ENCODE assay signal across 1 cellular context in genomic region chr14:60648934-60649814, GRCh38.
TF ChIP-seq lines count a peak whose summit lies in the region.

TSS of gene SIX1 (minus strand) at chr14:60649477. CDS start at chr14:60649189, 288 bp downstream.

TF ChIP-seq in HepG2, 621 proteins besides CTCF, POLR2A, EP300 and RAD21 (continued from another document and continues in another):
- TF ChIP-seq, protein P1, sequence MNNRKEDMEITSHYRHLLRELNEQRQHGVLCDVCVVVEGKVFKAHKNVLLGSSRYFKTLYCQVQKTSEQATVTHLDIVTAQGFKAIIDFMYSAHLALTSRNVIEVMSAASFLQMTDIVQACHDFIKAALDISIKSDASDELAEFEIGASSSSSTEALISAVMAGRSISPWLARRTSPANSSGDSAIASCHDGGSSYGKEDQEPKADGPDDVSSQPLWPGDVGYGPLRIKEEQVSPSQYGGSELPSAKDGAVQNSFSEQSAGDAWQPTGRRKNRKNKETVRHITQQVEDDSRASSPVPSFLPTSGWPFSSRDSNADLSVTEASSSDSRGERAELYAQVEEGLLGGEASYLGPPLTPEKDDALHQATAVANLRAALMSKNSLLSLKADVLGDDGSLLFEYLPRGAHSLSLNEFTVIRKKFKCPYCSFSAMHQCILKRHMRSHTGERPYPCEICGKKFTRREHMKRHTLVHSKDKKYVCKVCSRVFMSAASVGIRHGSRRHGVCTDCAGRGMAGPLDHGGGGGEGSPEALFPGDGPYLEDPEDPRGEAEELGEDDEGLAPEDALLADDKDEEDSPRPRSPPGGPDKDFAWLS (CRISPR knock-in tag; IDR thresholded peaks at IDR 0.05; ENCODE audit: borderline replicate concordance): peak; percentile 47; the same call in 1 of the 2 replicates
- TF ChIP-seq, protein P2, sequence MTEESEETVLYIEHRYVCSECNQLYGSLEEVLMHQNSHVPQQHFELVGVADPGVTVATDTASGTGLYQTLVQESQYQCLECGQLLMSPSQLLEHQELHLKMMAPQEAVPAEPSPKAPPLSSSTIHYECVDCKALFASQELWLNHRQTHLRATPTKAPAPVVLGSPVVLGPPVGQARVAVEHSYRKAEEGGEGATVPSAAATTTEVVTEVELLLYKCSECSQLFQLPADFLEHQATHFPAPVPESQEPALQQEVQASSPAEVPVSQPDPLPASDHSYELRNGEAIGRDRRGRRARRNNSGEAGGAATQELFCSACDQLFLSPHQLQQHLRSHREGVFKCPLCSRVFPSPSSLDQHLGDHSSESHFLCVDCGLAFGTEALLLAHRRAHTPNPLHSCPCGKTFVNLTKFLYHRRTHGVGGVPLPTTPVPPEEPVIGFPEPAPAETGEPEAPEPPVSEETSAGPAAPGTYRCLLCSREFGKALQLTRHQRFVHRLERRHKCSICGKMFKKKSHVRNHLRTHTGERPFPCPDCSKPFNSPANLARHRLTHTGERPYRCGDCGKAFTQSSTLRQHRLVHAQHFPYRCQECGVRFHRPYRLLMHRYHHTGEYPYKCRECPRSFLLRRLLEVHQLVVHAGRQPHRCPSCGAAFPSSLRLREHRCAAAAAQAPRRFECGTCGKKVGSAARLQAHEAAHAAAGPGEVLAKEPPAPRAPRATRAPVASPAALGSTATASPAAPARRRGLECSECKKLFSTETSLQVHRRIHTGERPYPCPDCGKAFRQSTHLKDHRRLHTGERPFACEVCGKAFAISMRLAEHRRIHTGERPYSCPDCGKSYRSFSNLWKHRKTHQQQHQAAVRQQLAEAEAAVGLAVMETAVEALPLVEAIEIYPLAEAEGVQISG (CRISPR knock-in tag; IDR thresholded peaks at IDR 0.05): peak; percentile 88
- TF ChIP-seq, protein P3, sequence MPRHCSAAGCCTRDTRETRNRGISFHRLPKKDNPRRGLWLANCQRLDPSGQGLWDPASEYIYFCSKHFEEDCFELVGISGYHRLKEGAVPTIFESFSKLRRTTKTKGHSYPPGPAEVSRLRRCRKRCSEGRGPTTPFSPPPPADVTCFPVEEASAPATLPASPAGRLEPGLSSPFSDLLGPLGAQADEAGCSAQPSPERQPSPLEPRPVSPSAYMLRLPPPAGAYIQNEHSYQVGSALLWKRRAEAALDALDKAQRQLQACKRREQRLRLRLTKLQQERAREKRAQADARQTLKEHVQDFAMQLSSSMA (CRISPR knock-in tag; IDR thresholded peaks at IDR 0.05): peak; percentile 81; the same call in 1 of the 2 replicates
- peak; percentile 19; the same call in 1 of the 2 replicates for TF ChIP-seq FOXA3 (CRISPR knock-in tag; IDR thresholded peaks at IDR 0.05)
- TF ChIP-seq ONECUT2 (CRISPR knock-in tag; IDR thresholded peaks at IDR 0.05): 0 out of 2 replicates have a peak, but pooled peaks have one; percentile 10
- TF ChIP-seq XRCC5 (optimal IDR thresholded peaks at IDR 0.05; ENCODE audit: low read length): peak; percentile 23
- TF ChIP-seq ZNF629 (CRISPR knock-in tag; conservative IDR thresholded peaks at IDR 0.05): peak; percentile 40; the same call in 1 of the 2 replicates
- peak; percentile 72; the same call in 1 of the 2 replicates for TF ChIP-seq ZFP41 (CRISPR knock-in tag; IDR thresholded peaks at IDR 0.05; ENCODE audit: borderline replicate concordance)
- TF ChIP-seq TRAFD1 (CRISPR knock-in tag; IDR thresholded peaks at IDR 0.05; ENCODE audit: borderline replicate concordance): peak; percentile 51; the same call in 1 of the 2 replicates
- TF ChIP-seq MED1 (CRISPR knock-in tag; IDR thresholded peaks at IDR 0.05): peak; percentile 53
- TF ChIP-seq SALL2 (CRISPR knock-in tag; IDR thresholded peaks at IDR 0.05): peak; percentile 62
- TF ChIP-seq TOPORS (CRISPR knock-in tag; IDR thresholded peaks at IDR 0.05): peak; percentile 92; the same call in 1 of the 2 replicates
- TF ChIP-seq, protein P4, sequence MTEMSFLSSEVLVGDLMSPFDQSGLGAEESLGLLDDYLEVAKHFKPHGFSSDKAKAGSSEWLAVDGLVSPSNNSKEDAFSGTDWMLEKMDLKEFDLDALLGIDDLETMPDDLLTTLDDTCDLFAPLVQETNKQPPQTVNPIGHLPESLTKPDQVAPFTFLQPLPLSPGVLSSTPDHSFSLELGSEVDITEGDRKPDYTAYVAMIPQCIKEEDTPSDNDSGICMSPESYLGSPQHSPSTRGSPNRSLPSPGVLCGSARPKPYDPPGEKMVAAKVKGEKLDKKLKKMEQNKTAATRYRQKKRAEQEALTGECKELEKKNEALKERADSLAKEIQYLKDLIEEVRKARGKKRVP (CRISPR knock-in tag; IDR thresholded peaks at IDR 0.05): peak in 1 of 2 experiments; percentile 53; a peak in 1 of 4 replicates
- peak; percentile 63; the same call in 1 of the 2 replicates for TF ChIP-seq ERF (CRISPR knock-in tag; IDR thresholded peaks at IDR 0.05)
- TF ChIP-seq, protein P5, sequence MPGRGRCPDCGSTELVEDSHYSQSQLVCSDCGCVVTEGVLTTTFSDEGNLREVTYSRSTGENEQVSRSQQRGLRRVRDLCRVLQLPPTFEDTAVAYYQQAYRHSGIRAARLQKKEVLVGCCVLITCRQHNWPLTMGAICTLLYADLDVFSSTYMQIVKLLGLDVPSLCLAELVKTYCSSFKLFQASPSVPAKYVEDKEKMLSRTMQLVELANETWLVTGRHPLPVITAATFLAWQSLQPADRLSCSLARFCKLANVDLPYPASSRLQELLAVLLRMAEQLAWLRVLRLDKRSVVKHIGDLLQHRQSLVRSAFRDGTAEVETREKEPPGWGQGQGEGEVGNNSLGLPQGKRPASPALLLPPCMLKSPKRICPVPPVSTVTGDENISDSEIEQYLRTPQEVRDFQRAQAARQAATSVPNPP (CRISPR knock-in tag; IDR thresholded peaks at IDR 0.05): peak; percentile 92
- no peak for TF ChIP-seq NFIB (CRISPR knock-in tag; IDR thresholded peaks at IDR 0.05; ENCODE audit: borderline replicate concordance)
- TF ChIP-seq ZNF790 (CRISPR knock-in tag; IDR thresholded peaks at IDR 0.05; ENCODE audit: borderline replicate concordance): peak; percentile 9; the same call in 1 of the 2 replicates
- TF ChIP-seq ZNF773 (CRISPR knock-in tag; IDR thresholded peaks at IDR 0.05; ENCODE audit: borderline replicate concordance): 0 out of 2 replicates have a peak, but pooled peaks have one; percentile 29
- TF ChIP-seq KDM3A (CRISPR knock-in tag; IDR thresholded peaks at IDR 0.05; ENCODE audit: low read depth): 0 out of 2 replicates have a peak, but pooled peaks have one; percentile 31
- TF ChIP-seq NCOA5 (CRISPR knock-in tag; IDR thresholded peaks at IDR 0.05): no peak
- TF ChIP-seq NFAT5 (CRISPR knock-in tag; IDR thresholded peaks at IDR 0.05): no peak
- TF ChIP-seq ZNF260 (CRISPR knock-in tag; IDR thresholded peaks at IDR 0.05; ENCODE audit: borderline replicate concordance, low read depth): 0 out of 2 replicates have a peak, but pooled peaks have one; percentile 31
- TF ChIP-seq PATZ1 (CRISPR knock-in tag; IDR thresholded peaks at IDR 0.05): peak; percentile 77
- TF ChIP-seq SOX5 (CRISPR knock-in tag; IDR thresholded peaks at IDR 0.05; ENCODE audit: borderline replicate concordance): peak; percentile 48; the same call in 1 of the 2 replicates
- TF ChIP-seq, protein P6, sequence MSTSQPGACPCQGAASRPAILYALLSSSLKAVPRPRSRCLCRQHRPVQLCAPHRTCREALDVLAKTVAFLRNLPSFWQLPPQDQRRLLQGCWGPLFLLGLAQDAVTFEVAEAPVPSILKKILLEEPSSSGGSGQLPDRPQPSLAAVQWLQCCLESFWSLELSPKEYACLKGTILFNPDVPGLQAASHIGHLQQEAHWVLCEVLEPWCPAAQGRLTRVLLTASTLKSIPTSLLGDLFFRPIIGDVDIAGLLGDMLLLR (CRISPR knock-in tag; IDR thresholded peaks at IDR 0.05): peak; percentile 86
- TF ChIP-seq HNF1B (CRISPR knock-in tag; IDR thresholded peaks at IDR 0.05): no peak
- no peak for TF ChIP-seq SOX13 (IDR thresholded peaks at IDR 0.05)
- 0 out of 4 replicates have a peak, but pooled peaks of 1 of the 2 experiments have one; percentile 1 for TF ChIP-seq SOX13 (CRISPR knock-in tag; conservative IDR thresholded peaks at IDR 0.05 in 1 of 2, IDR thresholded peaks at IDR 0.05 in 1 of 2)
- TF ChIP-seq RBM22 (optimal IDR thresholded peaks at IDR 0.05; ENCODE audit: low read length): no peak
- TF ChIP-seq BORCS8-MEF2B (CRISPR knock-in tag; IDR thresholded peaks at IDR 0.05): peak; percentile 94
- TF ChIP-seq NRL (CRISPR knock-in tag; IDR thresholded peaks at IDR 0.05; ENCODE audit: borderline replicate concordance): 0 out of 2 replicates have a peak, but pooled peaks have one; percentile 11
- 0 out of 2 replicates have a peak, but pooled peaks have one; percentile 59 for TF ChIP-seq ZNF431 (CRISPR knock-in tag; IDR thresholded peaks at IDR 0.05; ENCODE audit: borderline replicate concordance, low read depth)
